In genomic region chr6:39426057-39426592, GRCh38 we compare ENCODE assay signal across 10 cellular contexts.
DNase-seq lines count a peak whose midpoint lies in the region; ATAC-seq and TF ChIP-seq lines count a peak whose summit lies in the region.
"Had no signal": no experiment of that assay in that cellular context is flagged by ENCODE, and none has a peak within 500 bp of the region (broad histone marks: within the 10 kb centered on the region; RNA-seq: fewer than 3 reads in every experiment).

No MANE protein-coding gene starts in this region.

- no peak overlapping the region for H3K4me3 Mint-ChIP-seq in activated CD8-positive, alpha-beta memory T cell treated with anti-CD3 and anti-CD28 coated beads, Interleukin-2, amount 10 ng/mL, durations not matched to agents 7 days and 5 days

- CTCF ChIA-PET in activated CD8-positive, alpha-beta memory T cell treated with anti-CD3 and anti-CD28 coated beads, Interleukin-2, amount 10 ng/mL, durations not matched to agents 7 days and 5 days (lab: Charles Lee) = no interaction called here

- no peaks in the 10 kb centered on the region for H3K36me3 Mint-ChIP-seq in activated CD8-positive, alpha-beta memory T cell treated with anti-CD3 and anti-CD28 coated beads, Interleukin-2, amount 10 ng/mL, durations not matched to agents 7 days and 5 days

- in situ Hi-C loops in astrocyte of the spinal cord (cut with HindIII; ENCODE audit: low sequenced_read_pairs) = no loop called here

- DNase-seq in A172 (ENCODE audit: low spot score) (peak; percentile 90), astrocyte of the spinal cord (ENCODE audit: low read depth, low spot score) (peak; percentile 83), kidney tubule cell (ENCODE audit: low spot score) (peak; percentile 70), NCI-H187 (lab: John Stamatoyannopoulos, UW) (no peak), left lobe of liver (ENCODE audit: low spot score) (no peak)
- DNase-seq in activated CD8-positive, alpha-beta memory T cell treated with anti-CD3 and anti-CD28 coated beads, Interleukin-2, amount 10 ng/mL, durations not matched to agents 7 days and 5 days = no peak
- DNase-seq in stimulated activated naive CD4-positive, alpha-beta T cell treated with Interleukin-2 at 50 U/mL for 16 hours (lab: John Stamatoyannopoulos, UW) = no peak

- H3K27ac Mint-ChIP-seq in activated CD8-positive, alpha-beta memory T cell treated with anti-CD3 and anti-CD28 coated beads, Interleukin-2, amount 10 ng/mL, durations not matched to agents 7 days and 5 days = no peak overlapping the region
- H3K27ac Mint-ChIP-seq: progenitor cell of endocrine pancreas had no signal

- TF ChIP-seq CTCF in astrocyte of the spinal cord (IDR thresholded peaks at IDR 0.05; ENCODE audit: low read depth, low read length) = no peak

- no peak overlapping the region for H3K4me3 ChIP-seq in astrocyte of the spinal cord (ENCODE audit: low read depth, low read length)
- H3K4me3 ChIP-seq: thoracic aorta had no signal

- ATAC-seq in HG03432 (IDR thresholded peaks at IDR 0.05; ENCODE audit: unreplicated experiment) (peak; percentile 62), left lobe of liver (no peak)
- no peak for ATAC-seq in activated CD8-positive, alpha-beta memory T cell treated with anti-CD3 and anti-CD28 coated beads, Interleukin-2, amount 10 ng/mL, durations not matched to agents 7 days and 5 days

- H3K27me3 Mint-ChIP-seq in activated CD8-positive, alpha-beta memory T cell treated with anti-CD3 and anti-CD28 coated beads, Interleukin-2, amount 10 ng/mL, durations not matched to agents 7 days and 5 days = peaks cover 5% of the 10 kb centered on the region

- no peaks in the 10 kb centered on the region for H3K9me3 Mint-ChIP-seq in activated CD8-positive, alpha-beta memory T cell treated with anti-CD3 and anti-CD28 coated beads, Interleukin-2, amount 10 ng/mL, durations not matched to agents 7 days and 5 days (ENCODE audit: low read depth)

- no peaks in the 10 kb centered on the region for H3K4me1 Mint-ChIP-seq in activated CD8-positive, alpha-beta memory T cell treated with anti-CD3 and anti-CD28 coated beads, Interleukin-2, amount 10 ng/mL, durations not matched to agents 7 days and 5 days

Comparison
In these comparisons a context has a peak if more than half of its experiments do, and no peak if none do; other contexts are left out.
1. DNase-seq: peak in A172 (single experiment), astrocyte of the spinal cord (single experiment) and kidney tubule cell (single experiment); none in NCI-H187 (0 of 2), left lobe of liver (single experiment), activated CD8-positive, alpha-beta memory T cell treated with anti-CD3 and anti-CD28 coated beads, Interleukin-2, amount 10 ng/mL, durations not matched to agents 7 days and 5 days (single experiment) and stimulated activated naive CD4-positive, alpha-beta T cell treated with Interleukin-2 at 50 U/mL for 16 hours (single experiment).